In genomic region chr1:180178511-180179161, GRCh38 we compare ENCODE assay signal across 9 cellular contexts. TPM values are rescaled to one million over a fixed set of nuclear protein-coding genes. Genes with fewer than 3 reads are reported as not detected.
DNase-seq lines count a peak whose midpoint lies in the region; ATAC-seq and TF ChIP-seq lines count a peak whose summit lies in the region.
"Had no signal": no experiment of that assay in that cellular context is flagged by ENCODE, and none has a peak within 500 bp of the region (broad histone marks: within the 10 kb centered on the region; RNA-seq: fewer than 3 reads in every experiment).

No MANE protein-coding gene starts in this region.

- H3K27me3 Mint-ChIP-seq in CD8-positive, alpha-beta T cell (ENCODE audit: low read depth) = no peaks in the 10 kb centered on the region

- intact Hi-C loops in CD8-positive, alpha-beta T cell (cut with DNase I, micrococcal nuclease) = loop anchor here (1.0 to 5.0 kb wide), 7 partner anchors 66 to 472 kb away; partner anchors contain the start of gene TOR1AIP1 (in 1 of the 2)
- intact Hi-C loops in esophagus muscularis mucosa (cut with DNase I) (loop anchor here (2.0 to 10.0 kb wide), 3 partner anchors 68 to 308 kb away; partner anchors contain the start of gene CEP350), thyroid gland (cut with DNase I) (loop anchor here (10.0 kb wide), 3 partner anchors 54 to 474 kb away; partner anchors contain the start of gene TOR1AIP2)

- H3K9me3 ChIP-seq in CD8-positive, alpha-beta T cell (ENCODE audit: low read length) = no peaks in the 10 kb centered on the region
- H3K9me3 ChIP-seq in GM23248 (ENCODE audit: low read depth) (no peaks in the 10 kb centered on the region), esophagus muscularis mucosa (no peaks in the 10 kb centered on the region), neural cell (ENCODE audit: low read length) (no peaks in the 10 kb centered on the region), thyroid gland (no peaks in the 10 kb centered on the region)

- H4K20me1 ChIP-seq in GM23248 (ENCODE audit: insufficient read depth) = no peaks in the 10 kb centered on the region
- H4K20me1 ChIP-seq in neural cell (ENCODE audit: insufficient read depth) = no peaks in the 10 kb centered on the region

- peak; percentile 84 for TF ChIP-seq RAD21 in neural cell (conservative IDR thresholded peaks at IDR 0.05)

- H2AFZ ChIP-seq in GM23248 = no peak overlapping the region
- no peak overlapping the region for H2AFZ ChIP-seq in neural cell (ENCODE audit: low read depth, low read length)

- in situ Hi-C loops in GM23248 (cut with MboI) = no loop called here

- no peaks in the 10 kb centered on the region for H3K27me3 ChIP-seq in CD8-positive, alpha-beta T cell (ENCODE audit: insufficient read depth, low read length)
- H3K27me3 ChIP-seq in GM23248 (replicated peaks; ENCODE audit: insufficient read depth) = no peaks in the 10 kb centered on the region
- H3K27me3 ChIP-seq in esophagus muscularis mucosa = no peaks in the 10 kb centered on the region
- no peaks in the 10 kb centered on the region for H3K27me3 ChIP-seq in neural cell (ENCODE audit: insufficient read depth, low read depth, low read length)
- no peaks in the 10 kb centered on the region for H3K27me3 ChIP-seq in thyroid gland

- ATAC-seq in CD8-positive, alpha-beta T cell = peak; percentile 87
- no peak for ATAC-seq in HG02759 (IDR thresholded peaks at IDR 0.05; ENCODE audit: unreplicated experiment)

- H3K4me3 ChIP-seq in CD8-positive, alpha-beta T cell (ENCODE audit: low read depth, low read length) = no peak overlapping the region
- no peak overlapping the region for H3K4me3 ChIP-seq in GM23248
- no peak overlapping the region for H3K4me3 ChIP-seq in esophagus muscularis mucosa
- no peak overlapping the region for H3K4me3 ChIP-seq in neural cell (ENCODE audit: low read length)
- no peak overlapping the region for H3K4me3 ChIP-seq in thyroid gland (replicated peaks in 1 of 3)

- H3K27ac Mint-ChIP-seq in CD8-positive, alpha-beta T cell = no peak overlapping the region

- peaks cover 22% of the 10 kb centered on the region for H3K36me3 Mint-ChIP-seq in CD8-positive, alpha-beta T cell

- H3K4me3 Mint-ChIP-seq in CD8-positive, alpha-beta T cell = no peak overlapping the region

- TF ChIP-seq CTCF in CD8-positive, alpha-beta T cell (IDR thresholded peaks at IDR 0.05) = peak; percentile 85
- TF ChIP-seq CTCF in esophagus muscularis mucosa (IDR thresholded peaks at IDR 0.05) = peak; percentile 90 to 99 (median 96)
- TF ChIP-seq CTCF in neural cell (IDR thresholded peaks at IDR 0.05; ENCODE audit: poor library complexity, severe bottlenecking) = peak; percentile 83
- peak; percentile 75 to 95 (median 82) for TF ChIP-seq CTCF in thyroid gland (IDR thresholded peaks at IDR 0.05)

- TF ChIP-seq POLR2A in esophagus muscularis mucosa (IDR thresholded peaks at IDR 0.05; ENCODE audit: low read depth) (no peak), thyroid gland (IDR thresholded peaks at IDR 0.05) (no peak)

- no peak for TF ChIP-seq EP300 in esophagus muscularis mucosa (IDR thresholded peaks at IDR 0.05)
- no peak for TF ChIP-seq EP300 in neural cell (conservative IDR thresholded peaks at IDR 0.05; ENCODE audit: poor library complexity, severe bottlenecking)

- 0 out of 2 replicates have a peak, but pooled peaks cover 4% of the 10 kb centered on the region for H3F3A ChIP-seq in GM23248 (ENCODE audit: insufficient read depth)
- H3F3A ChIP-seq in neural cell (ENCODE audit: insufficient read depth, low read length, poor library complexity, severe bottlenecking) = no peaks in the 10 kb centered on the region

- H3K9me3 Mint-ChIP-seq in CD8-positive, alpha-beta T cell = no peaks in the 10 kb centered on the region

- peak; percentile 42 to 82 (median 60) for DNase-seq in CD8-positive, alpha-beta T cell
- DNase-seq in GM23248 (peak; percentile 62), NCI-H748 (lab: John Stamatoyannopoulos, UW; ENCODE audit: unreplicated experiment) (peak; percentile 43), activated T-cell treated with anti-CD3 and anti-CD28 coated beads for 4 hours (peak; percentile 60), esophagus muscularis mucosa (ENCODE audit: extremely low spot score) (no peak), thyroid gland (peak; percentile 51 to 66)

- no peak overlapping the region for H3K27ac ChIP-seq in CD8-positive, alpha-beta T cell (ENCODE audit: low read depth, low read length)
- H3K27ac ChIP-seq in GM23248 (no peak overlapping the region), esophagus muscularis mucosa (replicated peaks in 1 of 4) (no peak overlapping the region), neural cell (ENCODE audit: low read length) (no peak overlapping the region), thyroid gland (no peak overlapping the region)

- H3K36me3 ChIP-seq in CD8-positive, alpha-beta T cell (ENCODE audit: insufficient read depth, low read length) = no peaks in the 10 kb centered on the region
- H3K36me3 ChIP-seq in GM23248 (ENCODE audit: low read depth) = peaks cover 11% of the 10 kb centered on the region; the same call in 1 of the 2 replicates
- peaks cover 16 to 41% (median 20%) of the 10 kb centered on the region in 4 donors for H3K36me3 ChIP-seq in esophagus muscularis mucosa
- H3K36me3 ChIP-seq in neural cell (ENCODE audit: insufficient read depth, low read length) = no peaks in the 10 kb centered on the region
- no peaks in the 10 kb centered on the region for H3K36me3 ChIP-seq in thyroid gland

- no peaks in the 10 kb centered on the region for H3K4me1 Mint-ChIP-seq in CD8-positive, alpha-beta T cell (ENCODE audit: low read depth)

- WGBS in GM23248 (ENCODE audit: low coverage in 1 of 2, low lambda C conversion rate in 2 of 2, missing lambda C conversion rate in 2 of 2), 2 experiments = 78 to 80% methylated on average over 12 of the region's 12 CpGs
- 44% methylated on average over 12 of the region's 12 CpGs for WGBS in esophagus muscularis mucosa
- 62% methylated on average over 12 of the region's 12 CpGs for WGBS in thyroid gland, 2 donors

- POLR2A ChIA-PET in CD8-positive, alpha-beta T cell (lab: Charles Lee) = interaction anchor here (0.6 kb wide), 1 partner anchor 668 kb away, joined by 3 read pairs; no protein-coding TSS in a partner anchor

- H3K4me1 ChIP-seq in CD8-positive, alpha-beta T cell (ENCODE audit: insufficient read depth, low read length) = no peaks in the 10 kb centered on the region
- 0 out of 2 replicates have a peak, but pooled peaks cover 6% of the 10 kb centered on the region for H3K4me1 ChIP-seq in GM23248 (ENCODE audit: insufficient read depth)
- H3K4me1 ChIP-seq in esophagus muscularis mucosa = peaks cover 11 to 18% (median 11%) of the 10 kb centered on the region in 4 donors
- H3K4me1 ChIP-seq in thyroid gland = peaks cover 7 to 11% of the 10 kb centered on the region in 2 donors

- H3K9ac ChIP-seq in GM23248 (no peak overlapping the region), neural cell (ENCODE audit: low read length) (no peak overlapping the region)

- CTCF ChIA-PET in CD8-positive, alpha-beta T cell (lab: Charles Lee) = interaction anchor here (0.6 to 5.7 kb wide), 35 partner anchors 9 to 480 kb away, joined by 3 to 70 read pairs (median 5); partner anchors contain the start of gene QSOX1

- H3K4me2 ChIP-seq in GM23248 (ENCODE audit: unreplicated experiment) = no peak overlapping the region
- H3K4me2 ChIP-seq in neural cell (ENCODE audit: low read length) = no peak overlapping the region

- H3K79me2 ChIP-seq in GM23248 (ENCODE audit: insufficient read depth) = no peaks in the 10 kb centered on the region
- no peaks in the 10 kb centered on the region for H3K79me2 ChIP-seq in neural cell (replicated peaks; ENCODE audit: insufficient read depth, low read length)

- H3K9me2 ChIP-seq in GM23248 (ENCODE audit: insufficient read depth) (no peaks in the 10 kb centered on the region), neural cell (ENCODE audit: insufficient read depth, low read length) (no peaks in the 10 kb centered on the region)

TF ChIP-seq in neural cell, 6 proteins besides CTCF, POLR2A, EP300 and RAD21:
- TF ChIP-seq MXI1 (conservative IDR thresholded peaks at IDR 0.05; ENCODE audit: poor library complexity, severe bottlenecking) = no peak
- peak; percentile 78 for TF ChIP-seq SMC3 (conservative IDR thresholded peaks at IDR 0.05; ENCODE audit: poor library complexity)
- no peak for TF ChIP-seq TAF1 (IDR thresholded peaks at IDR 0.05; ENCODE audit: low read depth)

RNA-seq across cellular contexts. Expression of gene QSOX1, which starts 24.0 kb away (rescaled TPM):
- total RNA-seq in CD8-positive, alpha-beta T cell = 10 to 100 TPM; 12.8 to 12.9 TPM
- total RNA-seq in GM23248 (2014; rRNA removed; shearing (Covaris generic)) = 519 and 540 TPM in 2 replicates
- polyA plus RNA-seq in GM23248 (2016; fragmentation: Nextera tagmentation; extraction: Ambion mirVana) (270 and 274 TPM in 2 replicates), neural cell (49.8 and 58.4 TPM in 2 replicates)
- total RNA-seq in esophagus muscularis mucosa (100 to 1,000 TPM; 104 to 138 (median 107) TPM), thyroid gland (10 to 100 TPM; 19.6 to 45.2 (median 28.4) TPM)
- polyA minus RNA-seq in neural cell = 73.5 and 74.0 TPM in 2 replicates

RNA-seq across cellular contexts. Expression of gene LHX4, which starts 51.4 kb away (rescaled TPM):
- under 1 TPM in 1 of 2 experiments, not detected in 1; 0.08 TPM for total RNA-seq in CD8-positive, alpha-beta T cell
- not detected in 2 replicates for total RNA-seq in GM23248 (2014; rRNA removed; shearing (Covaris generic))
- polyA plus RNA-seq in GM23248 (2016; fragmentation: Nextera tagmentation; extraction: Ambion mirVana) = 0.28 and 0.30 TPM in 2 replicates
- total RNA-seq in esophagus muscularis mucosa = not detected
- polyA plus RNA-seq in neural cell = not detected in 2 replicates
- not detected in 2 replicates for polyA minus RNA-seq in neural cell
- total RNA-seq in thyroid gland = not detected
- total RNA-seq: T-helper 1 cell treated with Interleukin-12 subunit alpha and Interleukin-12 subunit beta and Interleukin-4 antibody, amounts not matched to agents 30 ng/mL and 1 ng/mL, for 36 hours had no signal
